8 cellular contexts compared by ENCODE assay signal in the genomic region with DNA sequence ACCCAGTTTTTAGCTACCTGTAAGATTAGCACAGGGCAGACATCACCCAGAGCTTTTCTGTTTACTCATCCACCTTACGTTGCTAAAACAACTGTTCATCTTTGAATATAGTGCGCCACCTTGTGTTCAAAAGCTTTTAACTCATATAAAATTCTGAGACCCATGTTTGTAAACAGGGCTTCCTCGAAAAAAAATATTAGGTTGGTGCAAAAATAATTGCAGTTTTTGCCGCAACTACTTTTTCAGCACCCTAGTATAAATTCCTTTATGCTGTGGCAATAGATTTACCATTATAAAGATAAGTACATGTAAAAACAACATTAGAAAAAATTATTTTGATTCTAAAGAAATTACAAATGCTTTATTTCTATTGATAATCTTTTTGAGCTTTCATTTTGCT.
A peak's percentile ranks its signal among the peaks of the same experiment; 100 is the strongest.
DNase-seq lines count a peak whose midpoint lies in the region; ATAC-seq and TF ChIP-seq lines count a peak whose summit lies in the region.

No MANE protein-coding gene starts in this region.

- H3K36me3 ChIP-seq in SU-DHL-6 (ENCODE audit: low read length), result peaks cover 16% of the 10 kb centered on the region; the same call in 1 of the 2 replicates
- no peaks in the 10 kb centered on the region for H3K36me3 ChIP-seq in esophagus muscularis mucosa

- H3K27ac Mint-ChIP-seq in CD4-positive, alpha-beta T cell, result no peak overlapping the region
- H3K27ac Mint-ChIP-seq in natural killer cell, result peak overlapping the region in 1 of 2 donors; percentile 22

- no peaks in the 10 kb centered on the region for H3K9me3 Mint-ChIP-seq in CD4-positive, alpha-beta T cell
- no peaks in the 10 kb centered on the region for H3K9me3 Mint-ChIP-seq in natural killer cell

- no peaks in the 10 kb centered on the region for H3K9me2 ChIP-seq in SU-DHL-6 (replicated peaks; ENCODE audit: insufficient read depth, low read length)

- H3K4me1 Mint-ChIP-seq in CD4-positive, alpha-beta T cell (ENCODE audit: low read depth), result no peaks in the 10 kb centered on the region
- H3K4me1 Mint-ChIP-seq in natural killer cell, result no peaks in the 10 kb centered on the region

- POLR2A ChIA-PET in CD4-positive, alpha-beta T cell (lab: Charles Lee), result interaction anchor here (0.8 to 0.9 kb wide), 2 partner anchors 13 to 133 kb away, joined by 3 read pairs; no protein-coding TSS in a partner anchor

- no peak for TF ChIP-seq EP300 in esophagus muscularis mucosa (IDR thresholded peaks at IDR 0.05)

- peak; percentile 88 for ATAC-seq in CD4-positive, alpha-beta T cell (ENCODE audit: poor library complexity)
- ATAC-seq in GM18499 (IDR thresholded peaks at IDR 0.05; ENCODE audit: insufficient read depth, unreplicated experiment) (peak; percentile 77), HG02884 (IDR thresholded peaks at IDR 0.05; ENCODE audit: unreplicated experiment) (peak; percentile 89), natural killer cell (peak; percentile 79 to 90 (median 86))

- H3K36me3 Mint-ChIP-seq in CD4-positive, alpha-beta T cell (ENCODE audit: low read depth), result peaks cover 37% of the 10 kb centered on the region
- no peaks in the 10 kb centered on the region for H3K36me3 Mint-ChIP-seq in natural killer cell

- H3K4me3 Mint-ChIP-seq in CD4-positive, alpha-beta T cell, result no peak overlapping the region
- no peak overlapping the region for H3K4me3 Mint-ChIP-seq in natural killer cell

- H3K4me3 ChIP-seq in SU-DHL-6 (ENCODE audit: insufficient read depth, low read length, poor library complexity, severe bottlenecking) (no peak overlapping the region), esophagus muscularis mucosa (no peak overlapping the region)

- H3K4me2 ChIP-seq in SU-DHL-6 (ENCODE audit: low read depth, low read length, poor library complexity, severe bottlenecking), result no peak overlapping the region

- H2AFZ ChIP-seq in SU-DHL-6 (ENCODE audit: low read depth, low read length, severe bottlenecking), result no peak overlapping the region

- DNase-seq in CD4-positive, alpha-beta T cell, result peak in 1 of 10 experiments; percentile 5
- DNase-seq in NCI-H1436 treated with DMSO at 0.1 percent for 48 hours (lab: John Stamatoyannopoulos, UW), result peak; percentile 38
- DNase-seq in esophagus muscularis mucosa (ENCODE audit: extremely low spot score), result no peak
- DNase-seq in natural killer cell, result no peak
- no peak for DNase-seq in NK-92 (lab: John Stamatoyannopoulos, UW; ENCODE audit: unreplicated experiment)

- peak; percentile 80 for TF ChIP-seq CTCF in CD4-positive, alpha-beta T cell (IDR thresholded peaks at IDR 0.05)
- peak; percentile 26 for TF ChIP-seq CTCF in SU-DHL-6 (IDR thresholded peaks at IDR 0.05; ENCODE audit: insufficient read depth, low read length, poor library complexity, severe bottlenecking)
- peak; percentile 59 to 63 (median 62) for TF ChIP-seq CTCF in esophagus muscularis mucosa (IDR thresholded peaks at IDR 0.05)
- peak; percentile 70 for TF ChIP-seq CTCF in natural killer cell (IDR thresholded peaks at IDR 0.05)

- 10% methylated on average over 4 of the region's 4 CpGs for WGBS in esophagus muscularis mucosa

- H3K27ac ChIP-seq in CD4-positive, alpha-beta T cell (ENCODE audit: low read depth, low read length), result no peak overlapping the region
- H3K27ac ChIP-seq in SU-DHL-6 (ENCODE audit: low read depth, low read length), result no peak overlapping the region
- H3K27ac ChIP-seq in esophagus muscularis mucosa (replicated peaks in 1 of 4), result no peak overlapping the region

- H3K27me3 Mint-ChIP-seq in CD4-positive, alpha-beta T cell, result no peaks in the 10 kb centered on the region
- no peaks in the 10 kb centered on the region for H3K27me3 Mint-ChIP-seq in natural killer cell (ENCODE audit: low read depth in 2 of 2)

- intact Hi-C loops in CD4-positive, alpha-beta T cell (cut with DNase I, micrococcal nuclease), result loop anchor here (1.0 to 5.0 kb wide), 4 partner anchors 565 to 886 kb away; no protein-coding TSS in a partner anchor
- intact Hi-C loops in esophagus muscularis mucosa (cut with DNase I) (loop anchor here (5.0 to 10.0 kb wide), 2 partner anchors 572 to 885 kb away; no protein-coding TSS in a partner anchor), natural killer cell (cut with micrococcal nuclease) (loop anchor here (1.0 kb wide), 2 partner anchors 569 to 886 kb away; no protein-coding TSS in a partner anchor)

- no peak for TF ChIP-seq POLR2A in esophagus muscularis mucosa (IDR thresholded peaks at IDR 0.05; ENCODE audit: low read depth)

- H4K20me1 ChIP-seq in SU-DHL-6 (ENCODE audit: low read depth, low read length), result no peaks in the 10 kb centered on the region; the same call in 1 of the 2 replicates

- no peaks in the 10 kb centered on the region for H3K4me1 ChIP-seq in esophagus muscularis mucosa

- H3F3A ChIP-seq in SU-DHL-6 (ENCODE audit: insufficient read depth), result peaks cover 19% of the 10 kb centered on the region

- no peaks in the 10 kb centered on the region for H3K9me3 ChIP-seq in CD4-positive, alpha-beta T cell (ENCODE audit: control insufficient read depth, low read length)
- H3K9me3 ChIP-seq in SU-DHL-6 (ENCODE audit: insufficient read depth, low read length), result no peaks in the 10 kb centered on the region
- H3K9me3 ChIP-seq in esophagus muscularis mucosa, result no peaks in the 10 kb centered on the region

- no peak overlapping the region for H3K9ac ChIP-seq in SU-DHL-6 (ENCODE audit: low read length)

- no peaks in the 10 kb centered on the region for H3K79me2 ChIP-seq in SU-DHL-6 (ENCODE audit: insufficient read depth, low read length)

- CTCF ChIA-PET in CD4-positive, alpha-beta T cell (lab: Charles Lee), result interaction anchor here (0.6 to 1.9 kb wide), 15 partner anchors 10 to 886 kb away, joined by 3 to 11 read pairs (median 5); no protein-coding TSS in a partner anchor

- no peaks in the 10 kb centered on the region for H3K27me3 ChIP-seq in CD4-positive, alpha-beta T cell (ENCODE audit: control insufficient read depth, insufficient read depth, low read length)
- no peaks in the 10 kb centered on the region for H3K27me3 ChIP-seq in SU-DHL-6 (ENCODE audit: low read length)
- no peaks in the 10 kb centered on the region for H3K27me3 ChIP-seq in esophagus muscularis mucosa

Comparison
In these comparisons a context has a peak if more than half of its experiments do, and no peak if none do; other contexts are left out.
1. CTCF ChIP-seq: peak in every context shown above with its lines; median percentile 80 in CD4-positive, alpha-beta T cell; 70 in natural killer cell; 62 in esophagus muscularis mucosa; 26 in SU-DHL-6.